Comparison of ENCODE assay signal across 15 cellular contexts in genomic region chr5:79456890-79457583, GRCh38. TPM values are rescaled to one million over a fixed set of nuclear protein-coding genes. Genes with fewer than 3 reads are reported as not detected.
DNase-seq lines count a peak whose midpoint lies in the region; ATAC-seq and TF ChIP-seq lines count a peak whose summit lies in the region.
"Had no signal": no experiment of that assay in that cellular context is flagged by ENCODE, and none has a peak within 500 bp of the region (broad histone marks: within the 10 kb centered on the region; RNA-seq: fewer than 3 reads in every experiment).

No MANE protein-coding gene starts in this region.

- no peaks in the 10 kb centered on the region for H3K4me1 Mint-ChIP-seq in CD4-positive, alpha-beta T cell (ENCODE audit: low read depth)
- H3K4me1 Mint-ChIP-seq: central memory CD8-positive, alpha-beta T cell had no signal

- CTCF ChIA-PET in CD4-positive, alpha-beta T cell (lab: Charles Lee), result no interaction called here

- intact Hi-C loops in CD4-positive, alpha-beta T cell (cut with DNase I, micrococcal nuclease), result no loop called here

- H3K27me3 Mint-ChIP-seq in CD4-positive, alpha-beta T cell, result no peaks in the 10 kb centered on the region
- H3K27me3 Mint-ChIP-seq: central memory CD8-positive, alpha-beta T cell; type B pancreatic cell had no signal

- H4K20me1 ChIP-seq in MM.1S (ENCODE audit: insufficient read depth, low read length), result no peaks in the 10 kb centered on the region
- H4K20me1 ChIP-seq: BLaER1 had no signal

- TF ChIP-seq CTCF in MM.1S (IDR thresholded peaks at IDR 0.05; ENCODE audit: low read length), result no peak
- no peak for TF ChIP-seq CTCF in CD4-positive, alpha-beta T cell (IDR thresholded peaks at IDR 0.05)

- H3K27me3 ChIP-seq in MM.1S (replicated peaks; ENCODE audit: insufficient read depth, low read length), result no peaks in the 10 kb centered on the region
- no peaks in the 10 kb centered on the region for H3K27me3 ChIP-seq in CD4-positive, alpha-beta T cell (ENCODE audit: control insufficient read depth, insufficient read depth, low read length)
- no peaks in the 10 kb centered on the region for H3K27me3 ChIP-seq in SJCRH30
- H3K27me3 ChIP-seq: BLaER1 had no signal

- ATAC-seq in GM18498 (IDR thresholded peaks at IDR 0.05; ENCODE audit: unreplicated experiment) (peak; percentile 95), GM19397 (IDR thresholded peaks at IDR 0.05; ENCODE audit: unreplicated experiment) (peak; percentile 73), HG02884 (IDR thresholded peaks at IDR 0.05; ENCODE audit: unreplicated experiment) (peak; percentile 72), esophagus mucosa (no peak)
- no peak for ATAC-seq in CD4-positive, alpha-beta T cell (ENCODE audit: poor library complexity)
- ATAC-seq: sciatic nerve had no signal

- H3K4me1 ChIP-seq in MM.1S (ENCODE audit: low read length), result peaks cover 13% of the 10 kb centered on the region
- H3K4me1 ChIP-seq in SJCRH30, result no peaks in the 10 kb centered on the region
- H3K4me1 ChIP-seq: BLaER1 had no signal

- peak overlapping the region; percentile 10 for H2AFZ ChIP-seq in MM.1S (ENCODE audit: low read length)

- H3K27ac ChIP-seq in MM.1S (ENCODE audit: low read length) (peak overlapping the region; percentile 80), SJCRH30 (no peak overlapping the region)
- H3K27ac ChIP-seq in CD4-positive, alpha-beta T cell (ENCODE audit: low read depth, low read length), result no peak overlapping the region
- H3K27ac ChIP-seq: BLaER1 had no signal

- peak overlapping the region; percentile 84 for H3K4me2 ChIP-seq in MM.1S (ENCODE audit: low read depth, low read length)
- H3K4me2 ChIP-seq: BLaER1 had no signal

- H3K4me3 ChIP-seq in MM.1S (ENCODE audit: low read length) (peak overlapping the region; percentile 57), SJCRH30 (no peak overlapping the region)
- H3K4me3 ChIP-seq: BLaER1 had no signal

- peak overlapping the region; percentile 44 for H3K9ac ChIP-seq in MM.1S (ENCODE audit: low read length)
- H3K9ac ChIP-seq: BLaER1 had no signal

- H3K9me3 ChIP-seq in MM.1S (replicated peaks; ENCODE audit: insufficient read depth, low read length) (no peaks in the 10 kb centered on the region), SJCRH30 (replicated peaks) (no peaks in the 10 kb centered on the region)
- no peaks in the 10 kb centered on the region for H3K9me3 ChIP-seq in CD4-positive, alpha-beta T cell (ENCODE audit: control insufficient read depth, low read length)

- no peaks in the 10 kb centered on the region for H3K9me2 ChIP-seq in MM.1S (replicated peaks; ENCODE audit: insufficient read depth, low read length)

- H3K36me3 ChIP-seq in MM.1S (replicated peaks; ENCODE audit: insufficient read depth, low read length) (no peaks in the 10 kb centered on the region), SJCRH30 (0 out of 2 replicates have a peak, but pooled peaks cover 3% of the 10 kb centered on the region)

- H3K4me3 Mint-ChIP-seq in CD4-positive, alpha-beta T cell, result no peak overlapping the region
- H3K4me3 Mint-ChIP-seq: central memory CD8-positive, alpha-beta T cell; naive B cell; type B pancreatic cell had no signal

- H3K36me3 Mint-ChIP-seq in CD4-positive, alpha-beta T cell (ENCODE audit: low read depth), result no peaks in the 10 kb centered on the region
- H3K36me3 Mint-ChIP-seq: naive B cell had no signal

- H3K27ac Mint-ChIP-seq in CD4-positive, alpha-beta T cell, result no peak overlapping the region
- H3K27ac Mint-ChIP-seq: naive B cell, type B pancreatic cell had no signal

- POLR2A ChIA-PET in CD4-positive, alpha-beta T cell (lab: Charles Lee), result no interaction called here

- peaks cover 19% of the 10 kb centered on the region for H3F3A ChIP-seq in MM.1S (ENCODE audit: insufficient read depth, low read length)

- DNase-seq in MM.1S (peak; percentile 83), NCI-H526 treated with DMSO at 0.1 percent for 48 hours (lab: John Stamatoyannopoulos, UW) (no peak), SJCRH30 (no peak)
- no peak for DNase-seq in CD4-positive, alpha-beta T cell
- DNase-seq: naive B cell, NCI-H1417 treated with DMSO at 0.1 percent for 48 hours, NCI-H748 treated with DMSO at 0.1 percent for 48 hours had no signal

- H3K9me3 Mint-ChIP-seq in CD4-positive, alpha-beta T cell, result no peaks in the 10 kb centered on the region
- H3K9me3 Mint-ChIP-seq: central memory CD8-positive, alpha-beta T cell; naive B cell had no signal

- H3K79me2 ChIP-seq in MM.1S (ENCODE audit: low read length), result peaks cover 23% of the 10 kb centered on the region

RNA-seq across cellular contexts. Expression of gene HOMER1, which starts 56.9 kb away (rescaled TPM):
- total RNA-seq in CD4-positive, alpha-beta T cell, result 1 to 10 TPM; 2.1 TPM
- 7.6 TPM for total RNA-seq in esophagus mucosa
- 15.7 and 18.3 TPM in 2 replicates for total RNA-seq in SJCRH30 (2014; rRNA removed; shearing (Covaris generic))

Comparison
In these comparisons a context has a peak if more than half of its experiments do, and no peak if none do; other contexts are left out.
1. ATAC-seq: peak in GM18498 (single experiment), GM19397 (single experiment) and HG02884 (single experiment); none in CD4-positive, alpha-beta T cell (single experiment) and esophagus mucosa (single experiment).